1 cellular context compared by ENCODE assay signal in genomic region chr2:96147593-96148201, GRCh38.
TF ChIP-seq lines count a peak whose summit lies in the region.

No MANE protein-coding gene starts in this region.

TF ChIP-seq in IMR-90, 13 proteins besides CTCF, POLR2A, EP300 and RAD21:
- TF ChIP-seq FOS (IDR thresholded peaks at IDR 0.05; ENCODE audit: low read depth, low read length) (no peak), NFE2L2 (IDR thresholded peaks at IDR 0.05; ENCODE audit: low read depth, low read length) (no peak), BHLHE40 (IDR thresholded peaks at IDR 0.05; ENCODE audit: low read depth, low read length) (no peak), CEBPB (IDR thresholded peaks at IDR 0.05; ENCODE audit: low read depth, low read length) (no peak), MAFK (IDR thresholded peaks at IDR 0.05; ENCODE audit: low read depth, low read length) (no peak), MXI1 (IDR thresholded peaks at IDR 0.05; ENCODE audit: borderline replicate concordance, low read depth, low read length) (no peak), RFX5 (IDR thresholded peaks at IDR 0.05; ENCODE audit: low read depth, low read length) (no peak), CHD1 (IDR thresholded peaks at IDR 0.05; ENCODE audit: low read depth, low read length) (no peak), MAZ (IDR thresholded peaks at IDR 0.05; ENCODE audit: borderline replicate concordance, low read depth, low read length) (no peak), ELK1 (IDR thresholded peaks at IDR 0.05; ENCODE audit: borderline replicate concordance, low read depth, low read length) (no peak), USF2 (IDR thresholded peaks at IDR 0.05; ENCODE audit: low read depth, low read length) (no peak), SMC3 (IDR thresholded peaks at IDR 0.05; ENCODE audit: low read depth, low read length) (no peak), RCOR1 (IDR thresholded peaks at IDR 0.05; ENCODE audit: insufficient replicate concordance, low read length) (no peak)
